ENCODE assay signal across 17 cellular contexts in the genomic region with DNA sequence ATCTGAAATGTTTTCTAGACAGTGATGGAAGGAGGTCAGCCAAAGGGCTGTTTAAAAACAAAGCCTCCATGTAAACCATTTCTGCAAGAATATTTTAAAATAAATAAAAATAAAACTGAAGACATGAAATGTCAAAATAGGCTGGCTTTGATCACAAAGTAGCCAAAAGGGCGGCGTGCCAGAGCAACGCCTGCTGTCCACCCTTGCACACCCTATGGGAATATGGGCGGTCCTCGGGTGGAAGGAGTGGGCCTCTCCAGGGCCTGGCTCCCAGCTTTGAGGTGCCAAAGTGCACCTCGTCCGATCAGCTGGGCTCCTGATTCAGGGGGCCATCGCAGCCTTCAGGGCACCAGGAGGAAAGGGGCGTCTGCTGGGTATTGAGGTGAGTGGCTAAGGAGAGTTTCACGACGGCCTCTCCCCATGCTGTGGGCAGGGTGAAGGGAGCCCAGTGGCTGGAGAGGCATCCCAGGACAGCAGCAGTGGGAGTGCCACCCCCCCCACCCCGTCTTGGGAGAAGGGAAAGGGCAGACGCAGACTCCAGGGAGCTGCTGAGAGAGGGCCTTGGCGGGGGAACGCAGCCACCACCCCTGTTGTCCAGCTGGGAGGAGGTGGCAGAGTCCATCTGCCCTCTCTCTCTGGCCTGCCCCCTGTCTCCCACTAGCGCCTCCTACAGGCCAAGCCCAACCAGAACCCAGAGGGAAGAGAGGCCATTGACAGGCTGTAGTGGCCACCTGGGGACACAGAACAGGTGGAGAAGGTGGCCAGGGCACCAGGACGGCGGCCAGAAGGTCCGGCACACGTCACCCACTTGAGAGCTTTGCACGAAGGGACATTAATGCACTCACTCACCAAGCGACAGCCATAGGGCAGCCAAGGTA. TPM values are rescaled to one million over a fixed set of nuclear protein-coding genes. Genes with fewer than 3 reads are reported as not detected.
DNase-seq lines count a peak whose midpoint lies in the region; ATAC-seq, FAIRE-seq and TF ChIP-seq lines count a peak whose summit lies in the region.
"Had no signal": no experiment of that assay in that cellular context is flagged by ENCODE, and none has a peak within 500 bp of the region (broad histone marks: within the 10 kb centered on the region; RNA-seq: fewer than 3 reads in every experiment).

No MANE protein-coding gene starts in this region.

- H3K9me1 ChIP-seq in IMR-90 (ENCODE audit: insufficient read depth, low read length): 0 out of 2 replicates have a peak, but pooled peaks cover 7% of the 10 kb centered on the region

- no TSS peak for BruUV-seq in IMR-90 (replicated peaks; lab: Mats Ljungman, UMichigan)

- no peak overlapping the region for H2BK12ac ChIP-seq in H1 (ENCODE audit: low read depth, low read length)

- POLR2A ChIA-PET in IMR-90 (lab: Charles Lee; ENCODE audit: unreplicated experiment) (no interaction called here), H1 (lab: Charles Lee; ENCODE audit: partially characterized antibody) (interaction anchor here (0.6 to 1.5 kb wide), 2 partner anchors 11 to 87 kb away, joined by 3 to 7 read pairs; partner anchors contain the start of gene HES6)

- H4K20me1 ChIP-seq in IMR-90 (ENCODE audit: insufficient read depth, low read length): no peaks in the 10 kb centered on the region
- H4K20me1 ChIP-seq in H1 (replicated peaks in 1 of 2; ENCODE audit: control insufficient read depth in 1 of 2, insufficient read depth in 2 of 2, low read length in 2 of 2): no peaks in the 10 kb centered on the region
- H4K20me1 ChIP-seq in neural progenitor cell (ENCODE audit: low read depth): no peaks in the 10 kb centered on the region

- H2BK15ac ChIP-seq in IMR-90 (ENCODE audit: low read depth, low read length) (no peak overlapping the region; the same call in 2 of the 3 replicates), H1 (ENCODE audit: low read length) (no peak overlapping the region; the same call in 1 of the 2 replicates)

- H3K9me3 ChIP-seq in IMR-90 (ENCODE audit: control insufficient read depth, insufficient read depth, low read length) (no peaks in the 10 kb centered on the region), H1 (ENCODE audit: insufficient read depth in 2 of 2, low read depth in 1 of 2, low read length in 1 of 2) (no peaks in the 10 kb centered on the region), neural progenitor cell (ENCODE audit: low read depth) (no peaks in the 10 kb centered on the region)
- H3K9me3 ChIP-seq: SJSA1 had no signal

- in situ Hi-C loops in IMR-90 (cut with MboI; ENCODE audit: low sequenced_read_pairs): no loop called here

- H3K27ac Mint-ChIP-seq in neural progenitor cell: no peak overlapping the region
- H3K27ac Mint-ChIP-seq in immature natural killer cell: no peak overlapping the region

- H3K9me3 Mint-ChIP-seq in neural progenitor cell: peaks cover 3% of the 10 kb centered on the region
- H3K9me3 Mint-ChIP-seq in immature natural killer cell: no peaks in the 10 kb centered on the region
- H3K9me3 Mint-ChIP-seq: IgD-negative memory B cell had no signal

- no peaks in the 10 kb centered on the region for H3K36me3 ChIP-seq in GM06990 (ENCODE audit: control insufficient read depth, insufficient read depth, low read length)
- no peaks in the 10 kb centered on the region for H3K36me3 ChIP-seq in IMR-90 (ENCODE audit: control insufficient read depth, insufficient read depth, low read length)
- H3K36me3 ChIP-seq in H1 (ENCODE audit: control insufficient read depth in 2 of 4, insufficient read depth in 4 of 4, low read length in 3 of 4): no peaks in the 10 kb centered on the region
- no peaks in the 10 kb centered on the region for H3K36me3 ChIP-seq in neural progenitor cell
- H3K36me3 ChIP-seq: SJSA1 had no signal

- no peak overlapping the region for H3K4me3 Mint-ChIP-seq in neural progenitor cell
- no peak overlapping the region for H3K4me3 Mint-ChIP-seq in immature natural killer cell
- H3K4me3 Mint-ChIP-seq: IgD-negative memory B cell had no signal

- peaks cover 1% of the 10 kb centered on the region; the same call in 1 of the 2 replicates for H3K23me2 ChIP-seq in H1 (ENCODE audit: low read depth, low read length)

- H3K27ac ChIP-seq in IMR-90 (ENCODE audit: insufficient read depth, low read length) (peak overlapping the region; percentile 6; the same call in 1 of the 2 replicates), H1 (ENCODE audit: low read depth, low read length) (no peak overlapping the region), neural progenitor cell (no peak overlapping the region)
- H3K27ac ChIP-seq: SJSA1 had no signal

- H3K4ac ChIP-seq in IMR-90 (ENCODE audit: low read depth, low read length) (no peak overlapping the region; the same call in 1 of the 2 replicates), H1 (replicated peaks; ENCODE audit: insufficient read length, low read depth, low read length) (no peak overlapping the region)

- H3K18ac ChIP-seq in IMR-90 (ENCODE audit: low read depth, low read length) (peak overlapping the region; percentile 7; the same call in 1 of the 2 replicates), H1 (ENCODE audit: extremely low read depth, low read length) (no peak overlapping the region)

- TF ChIP-seq CTCF in GM06990 (IDR thresholded peaks at IDR 0.05; ENCODE audit: insufficient read depth, low read length, poor library complexity, severe bottlenecking): peak; percentile 40
- peak; percentile 14; the same call in 1 of the 2 replicates for TF ChIP-seq CTCF in IMR-90 (conservative IDR thresholded peaks at IDR 0.05; ENCODE audit: low read depth, low read length)
- peak in 2 of 3 experiments; percentile 52 to 64; a peak in 3 of 4 replicates for TF ChIP-seq CTCF in H1 (IDR thresholded peaks at IDR 0.05; ENCODE audit: control extremely low read depth in 1 of 3, insufficient read depth in 1 of 3, low read depth in 1 of 3, low read length in 3 of 3)
- peak; percentile 20 for TF ChIP-seq CTCF in neural progenitor cell (IDR thresholded peaks at IDR 0.05)

- CTCF ChIA-PET in IMR-90 (lab: Yijun Ruan, JAX) (no interaction called here), H1 (lab: Charles Lee; ENCODE audit: partially characterized antibody) (interaction anchor here (0.6 to 6.4 kb wide), 7 partner anchors 12 to 53 kb away, joined by 3 to 72 read pairs (median 4); partner anchors contain the start of genes ESPNL and KLHL30)

- H3K4me1 ChIP-seq in IMR-90 (ENCODE audit: control insufficient read depth, insufficient read depth, low read length) (peaks cover 10% of the 10 kb centered on the region), H1 (replicated peaks in 1 of 4; ENCODE audit: control insufficient read depth in 3 of 4, insufficient read depth in 4 of 4, low read length in 3 of 4) (peaks cover 0 to 16% (median 8%) of the 10 kb centered on the region in 4 experiments; a peak in 6 of 7 replicates), neural progenitor cell (peaks cover 13% of the 10 kb centered on the region)
- H3K4me1 ChIP-seq: SJSA1 had no signal

- H3K27me3 Mint-ChIP-seq in neural progenitor cell (ENCODE audit: insufficient read depth, low read depth) (peaks cover 14% of the 10 kb centered on the region), immature natural killer cell (ENCODE audit: low read depth in 3 of 3) (peaks cover 0 to 3% (median 0%) of the 10 kb centered on the region in 3 donors)

- DNase-seq in GM06990 (ENCODE audit: extremely low read depth, insufficient read length) (no peak), IMR-90 (no peak), H1 (ENCODE audit: low read depth in 1 of 2, low spot score in 2 of 2) (no peak), neural progenitor cell (ENCODE audit: low spot score) (no peak), COLO829 (ENCODE audit: low spot score) (no peak), immature natural killer cell (no peak), NCI-H146 treated with DMSO at 0.1 percent for 48 hours (lab: John Stamatoyannopoulos, UW; ENCODE audit: unreplicated experiment) (no peak)
- DNase-seq: NCI-H1417; NCI-H226; stimulated activated CD4-positive, alpha-beta T cell treated with anti-CD3 and anti-CD28 coated beads, Interleukin-1b, Interleukin-23, amount 100 ng/mL, for 48 hours had no signal

- H3K4me3 ChIP-seq in GM06990 (replicated peaks; ENCODE audit: low read depth, low read length) (no peak overlapping the region), IMR-90 (ENCODE audit: insufficient read depth, low read depth, low read length) (no peak overlapping the region), H1 (ENCODE audit: extremely low read depth in 1 of 4, insufficient read depth in 2 of 4, low read depth in 3 of 4, low read length in 4 of 4) (no peak overlapping the region), neural progenitor cell (no peak overlapping the region)
- H3K4me3 ChIP-seq: SJSA1 had no signal

- no peak for TF ChIP-seq EP300 in H1 (IDR thresholded peaks at IDR 0.05; ENCODE audit: borderline replicate concordance in 1 of 2, low read depth in 2 of 2, low read length in 2 of 2)

- H4K8ac ChIP-seq in IMR-90 (ENCODE audit: low read depth in 2 of 2, low read length in 2 of 2) (no peak overlapping the region; a peak in 1 of 4 replicates), H1 (ENCODE audit: extremely low read depth, insufficient read depth, low read length) (no peak overlapping the region)

- H2AK5ac ChIP-seq in IMR-90 (ENCODE audit: low read depth, low read length) (peak overlapping the region; percentile 44; the same call in 1 of the 2 replicates), H1 (ENCODE audit: low read depth, low read length) (no peak overlapping the region)

- H4K91ac ChIP-seq in IMR-90 (ENCODE audit: insufficient read depth, low read depth, low read length): no peak overlapping the region
- no peak overlapping the region for H4K91ac ChIP-seq in H1 (replicated peaks; ENCODE audit: insufficient read length, low read length)

- intact Hi-C loops in IMR-90 (cut with micrococcal nuclease): no loop called here

- H2BK120ac ChIP-seq in IMR-90 (ENCODE audit: low read depth, low read length) (no peak overlapping the region), H1 (replicated peaks; ENCODE audit: low read depth, low read length) (no peak overlapping the region)

- H3K56ac ChIP-seq in IMR-90 (ENCODE audit: extremely low read depth, insufficient read depth, low read length) (no peak overlapping the region), H1 (replicated peaks; ENCODE audit: insufficient read length, low read depth, low read length) (no peak overlapping the region)

- 35% methylated on average over 7 of the region's 22 CpGs; no CpG with 5 or more reads in 1 of the 2 experiments for WGBS in IMR-90 (ENCODE audit: extremely low coverage in 2 of 2, insufficient read length in 1 of 2), 2 experiments
- WGBS in H1 (ENCODE audit: extremely low coverage in 1 of 2, insufficient coverage in 1 of 2, insufficient read length in 1 of 2, insufficient replicate concordance in 2 of 2, low coverage in 1 of 2, low lambda C conversion rate in 2 of 2, missing lambda C conversion rate in 1 of 2), 2 experiments: 87% methylated on average over 18 of the region's 22 CpGs; no CpG with 5 or more reads in 1 of the 2 experiments

- H2BK5ac ChIP-seq in IMR-90 (ENCODE audit: low read depth, low read length, poor library complexity, severe bottlenecking): no peak overlapping the region
- no peak overlapping the region for H2BK5ac ChIP-seq in H1 (ENCODE audit: low read depth, low read length)

- no peak overlapping the region for H4K5ac ChIP-seq in IMR-90 (ENCODE audit: low read depth, low read length)
- H4K5ac ChIP-seq in H1 (ENCODE audit: insufficient read length, low read depth, low read length): no peak overlapping the region

- H3K23ac ChIP-seq in IMR-90 (ENCODE audit: low read depth, low read length): no peak overlapping the region
- no peak overlapping the region for H3K23ac ChIP-seq in H1 (ENCODE audit: insufficient read length)

- TF ChIP-seq RAD21 in IMR-90 (IDR thresholded peaks at IDR 0.05; ENCODE audit: low read length): no peak
- peak; percentile 14 to 22; a peak in 2 of 4 replicates for TF ChIP-seq RAD21 in H1 (IDR thresholded peaks at IDR 0.05 in 1 of 2, conservative IDR thresholded peaks at IDR 0.05 in 1 of 2; ENCODE audit: low read depth in 2 of 2, low read length in 2 of 2)

- peaks cover 7% of the 10 kb centered on the region for H3F3A ChIP-seq in neural progenitor cell (ENCODE audit: low read depth)

- H3K79me2 ChIP-seq in H1 (ENCODE audit: control insufficient read depth in 1 of 2, insufficient read depth in 2 of 2, low read length in 2 of 2): no peaks in the 10 kb centered on the region
- H3K79me2 ChIP-seq in neural progenitor cell (ENCODE audit: low read depth): no peaks in the 10 kb centered on the region

- H3K4me2 ChIP-seq in IMR-90 (ENCODE audit: low read depth, low read length) (no peak overlapping the region), H1 (ENCODE audit: insufficient read depth in 1 of 2, low read depth in 2 of 2, low read length in 2 of 2) (no peak overlapping the region), neural progenitor cell (no peak overlapping the region)

- H2BK20ac ChIP-seq in IMR-90 (ENCODE audit: low read depth, low read length): no peak overlapping the region
- no peak overlapping the region for H2BK20ac ChIP-seq in H1 (ENCODE audit: low read length)

- dilution Hi-C loops in IMR-90 (cut with HindIII; ENCODE audit: low sequenced_read_pairs, unreplicated experiment): no loop called here

- H3K36me3 Mint-ChIP-seq in neural progenitor cell (no peaks in the 10 kb centered on the region), immature natural killer cell (no peaks in the 10 kb centered on the region)
- H3K36me3 Mint-ChIP-seq: IgD-negative memory B cell had no signal

- H3K79me1 ChIP-seq in IMR-90 (ENCODE audit: low read depth in 1 of 2, low read length in 2 of 2) (no peaks in the 10 kb centered on the region), H1 (ENCODE audit: low read depth, low read length) (no peaks in the 10 kb centered on the region)

- ATAC-seq in IMR-90 (ENCODE audit: low read depth): peak; percentile 21
- no peak for ATAC-seq in HG03280 (IDR thresholded peaks at IDR 0.05; ENCODE audit: unreplicated experiment)

- no peak for TF ChIP-seq POLR2A in IMR-90 (IDR thresholded peaks at IDR 0.05; ENCODE audit: low read depth, low read length)
- TF ChIP-seq POLR2A in H1 (IDR thresholded peaks at IDR 0.05; ENCODE audit: control extremely low read depth in 1 of 2, low read depth in 2 of 2, low read length in 2 of 2): no peak

- peaks cover 16% of the 10 kb centered on the region for H3K4me1 Mint-ChIP-seq in neural progenitor cell
- H3K4me1 Mint-ChIP-seq in immature natural killer cell: no peaks in the 10 kb centered on the region
- H3K4me1 Mint-ChIP-seq: IgD-negative memory B cell had no signal

- no peak overlapping the region for H2AK9ac ChIP-seq in IMR-90 (replicated peaks; ENCODE audit: low read depth, low read length, poor library complexity)

- peak overlapping the region; percentile 18 for H2AFZ ChIP-seq in IMR-90 (replicated peaks; ENCODE audit: low read length, poor library complexity)
- no peak overlapping the region for H2AFZ ChIP-seq in H1 (ENCODE audit: low read length)
- no peak overlapping the region for H2AFZ ChIP-seq in neural progenitor cell (replicated peaks)

- no peak for FAIRE-seq in H1 (lab: Jason Lieb, UNC)
- FAIRE-seq: G401.6, TTC549 had no signal

- no peak overlapping the region for H3K9ac ChIP-seq in IMR-90 (ENCODE audit: low read depth, low read length)
- no peak overlapping the region for H3K9ac ChIP-seq in H1 (replicated peaks in 1 of 4; ENCODE audit: extremely low read depth in 1 of 4, low read depth in 3 of 4, low read length in 3 of 4)
- no peak overlapping the region for H3K9ac ChIP-seq in neural progenitor cell

- H3K14ac ChIP-seq in IMR-90 (replicated peaks; ENCODE audit: low read depth, low read length) (no peak overlapping the region), H1 (ENCODE audit: insufficient read length) (no peak overlapping the region)

- no peaks in the 10 kb centered on the region for H3K27me3 ChIP-seq in GM06990 (replicated peaks; ENCODE audit: control insufficient read depth, insufficient read depth, low read length)
- H3K27me3 ChIP-seq in IMR-90 (ENCODE audit: control insufficient read depth, insufficient read depth, low read length): no peaks in the 10 kb centered on the region
- peaks cover 0 to 12% (median 8%) of the 10 kb centered on the region in 4 experiments; a peak in 5 of 7 replicates for H3K27me3 ChIP-seq in H1 (replicated peaks in 1 of 4; ENCODE audit: control insufficient read depth in 3 of 4, extremely low read depth in 1 of 4, insufficient read depth in 3 of 4, low read length in 3 of 4)
- peaks cover 15% of the 10 kb centered on the region for H3K27me3 ChIP-seq in neural progenitor cell
- H3K27me3 ChIP-seq: SJSA1 had no signal

RNA-seq across cellular contexts. Expression of gene ERFE, which starts 5.7 kb away (rescaled TPM):
- 0.56 and 1.3 TPM in 2 replicates for total RNA-seq in IMR-90 (2012; rRNA removed)
- 3.5 and 3.8 TPM in 2 replicates for polyA plus RNA-seq in IMR-90 (2012; rRNA removed)
- polyA plus RNA-seq in IMR-90 (2012; cell fraction: cytosol; rRNA removed): 1.3 and 5.0 TPM in 2 replicates
- 6.8 and 8.6 TPM in 2 replicates for polyA plus RNA-seq in IMR-90 (2012; cell fraction: nucleus; rRNA removed; ENCODE audit: low replicate concordance)
- total RNA-seq in H1 (2021; fragmentation: NEBNext Ultra II Directional; extraction: Animal tissue kit (Norgen Biotek cat#: 25700)): 1.8 and 2.5 TPM in 2 replicates
- 3.6 and 5.1 TPM in 2 replicates for polyA plus RNA-seq in H1 (2011; rRNA removed)
- polyA plus RNA-seq in H1 (2011; cell fraction: cytosol; rRNA removed): 4.8 TPM
- 10.3 TPM for polyA plus RNA-seq in H1 (2011; cell fraction: nucleus; rRNA removed)
- polyA plus RNA-seq in H1 (2012, experiment 1 of 2): 2.8 to 3.5 TPM (median 2.8 TPM) in 4 replicates
- polyA plus RNA-seq in H1 (2012, experiment 2 of 2): 3.2 TPM
- 3.1 TPM for polyA plus RNA-seq in H1 (2013, experiment 1 of 2)
- 2.8 TPM for polyA plus RNA-seq in H1 (2013, experiment 2 of 2)
- 1.1 and 1.3 TPM in 2 replicates for polyA minus RNA-seq in H1 (2011; rRNA and poly(A)+ RNA removed)
- polyA minus RNA-seq in H1 (2011; cell fraction: cytosol; rRNA and poly(A)+ RNA removed): 2.8 TPM
- polyA minus RNA-seq in H1 (2011; cell fraction: nucleus; rRNA and poly(A)+ RNA removed): 1.4 TPM
- 0.09 TPM in 1 of 2 replicates, not detected in the other for total RNA-seq in neural progenitor cell (ENCODE audit: low replicate concordance)
- 1 to 10 TPM; 4.6 to 6.2 (median 5.7) TPM for polyA plus RNA-seq in immature natural killer cell
- polyA plus RNA-seq: IgD-negative memory B cell had no signal

RNA-seq across cellular contexts. Expression of gene KLHL30, which starts 14.6 kb away (rescaled TPM):
- total RNA-seq in IMR-90 (2012; rRNA removed) (under 0.01 TPM in 1 of 2 replicates, not detected in the other), neural progenitor cell (ENCODE audit: low replicate concordance) (0.06 TPM in 1 of 2 replicates, not detected in the other)
- polyA plus RNA-seq in IMR-90 (2012; rRNA removed) (0.03 TPM in 2 replicates), H1 (2011; rRNA removed) (0.03 TPM in 1 of 2 replicates, not detected in the other), immature natural killer cell (not detected)
- polyA plus RNA-seq in IMR-90 (2012; cell fraction: cytosol; rRNA removed): 0.02 and 0.08 TPM in 2 replicates
- 0.06 and 0.14 TPM in 2 replicates for polyA plus RNA-seq in IMR-90 (2012; cell fraction: nucleus; rRNA removed; ENCODE audit: low replicate concordance)
- total RNA-seq in H1 (2021; fragmentation: NEBNext Ultra II Directional; extraction: Animal tissue kit (Norgen Biotek cat#: 25700)): 0.08 TPM in 1 of 2 replicates, not detected in the other
- 0.01 TPM for polyA plus RNA-seq in H1 (2011; cell fraction: cytosol; rRNA removed)
- 0.07 TPM for polyA plus RNA-seq in H1 (2011; cell fraction: nucleus; rRNA removed)
- polyA plus RNA-seq in H1 (2012, experiment 1 of 2): not detected in 4 replicates
- polyA plus RNA-seq in H1 (2012, experiment 2 of 2): not detected
- polyA plus RNA-seq in H1 (2013, experiment 1 of 2): not detected
- not detected for polyA plus RNA-seq in H1 (2013, experiment 2 of 2)
- polyA minus RNA-seq in H1 (2011; rRNA and poly(A)+ RNA removed): not detected in 2 replicates
- not detected for polyA minus RNA-seq in H1 (2011; cell fraction: cytosol; rRNA and poly(A)+ RNA removed)
- not detected for polyA minus RNA-seq in H1 (2011; cell fraction: nucleus; rRNA and poly(A)+ RNA removed)
- total RNA-seq: cerebellum, temporal lobe had no signal
- polyA plus RNA-seq: IgD-negative memory B cell had no signal

RNA-seq across cellular contexts. Expression of gene ILKAP, which starts 50.4 kb away (rescaled TPM):
- total RNA-seq in IMR-90 (2012; rRNA removed) (13.3 and 15.3 TPM in 2 replicates), neural progenitor cell (ENCODE audit: low replicate concordance) (19.0 and 24.7 TPM in 2 replicates)
- polyA plus RNA-seq in IMR-90 (2012; rRNA removed) (44.2 and 44.4 TPM in 2 replicates), H1 (2011; rRNA removed) (23.5 and 29.4 TPM in 2 replicates), immature natural killer cell (10 to 100 TPM; 59.2 to 82.8 (median 59.3) TPM)
- 23.3 and 46.0 TPM in 2 replicates for polyA plus RNA-seq in IMR-90 (2012; cell fraction: cytosol; rRNA removed)
- polyA plus RNA-seq in IMR-90 (2012; cell fraction: nucleus; rRNA removed; ENCODE audit: low replicate concordance): 79.8 and 140 TPM in 2 replicates
- total RNA-seq in H1 (2021; fragmentation: NEBNext Ultra II Directional; extraction: Animal tissue kit (Norgen Biotek cat#: 25700)): 30.4 and 33.8 TPM in 2 replicates
- 35.7 TPM for polyA plus RNA-seq in H1 (2011; cell fraction: cytosol; rRNA removed)
- polyA plus RNA-seq in H1 (2011; cell fraction: nucleus; rRNA removed): 41.3 TPM
- 23.2 to 32.3 TPM (median 29.4 TPM) in 4 replicates for polyA plus RNA-seq in H1 (2012, experiment 1 of 2)
- 29.2 TPM for polyA plus RNA-seq in H1 (2012, experiment 2 of 2)
- polyA plus RNA-seq in H1 (2013, experiment 1 of 2): 23.9 TPM
- 24.4 TPM for polyA plus RNA-seq in H1 (2013, experiment 2 of 2)
- polyA minus RNA-seq in H1 (2011; rRNA and poly(A)+ RNA removed): 23.3 and 23.4 TPM in 2 replicates
- polyA minus RNA-seq in H1 (2011; cell fraction: cytosol; rRNA and poly(A)+ RNA removed): 7.9 TPM
- polyA minus RNA-seq in H1 (2011; cell fraction: nucleus; rRNA and poly(A)+ RNA removed): 37.9 TPM

RNA-seq across cellular contexts. Expression of gene ESPNL, which starts 52.9 kb away (rescaled TPM):
- 1.4 and 2.0 TPM in 2 replicates for total RNA-seq in IMR-90 (2012; rRNA removed)
- 2.0 and 2.6 TPM in 2 replicates for polyA plus RNA-seq in IMR-90 (2012; rRNA removed)
- 3.2 and 3.7 TPM in 2 replicates for polyA plus RNA-seq in IMR-90 (2012; cell fraction: cytosol; rRNA removed)
- 2.9 and 9.5 TPM in 2 replicates for polyA plus RNA-seq in IMR-90 (2012; cell fraction: nucleus; rRNA removed; ENCODE audit: low replicate concordance)
- 1.3 and 1.8 TPM in 2 replicates for total RNA-seq in H1 (2021; fragmentation: NEBNext Ultra II Directional; extraction: Animal tissue kit (Norgen Biotek cat#: 25700))
- polyA plus RNA-seq in H1 (2011; rRNA removed): 0.68 and 1.6 TPM in 2 replicates
- polyA plus RNA-seq in H1 (2011; cell fraction: cytosol; rRNA removed): 1.3 TPM
- 2.8 TPM for polyA plus RNA-seq in H1 (2011; cell fraction: nucleus; rRNA removed)
- polyA plus RNA-seq in H1 (2012, experiment 1 of 2): 0.54 to 1.2 TPM (median 0.82 TPM) in 4 replicates
- 0.66 TPM for polyA plus RNA-seq in H1 (2012, experiment 2 of 2)
- polyA plus RNA-seq in H1 (2013, experiment 1 of 2): 0.75 TPM
- 0.64 TPM for polyA plus RNA-seq in H1 (2013, experiment 2 of 2)
- polyA minus RNA-seq in H1 (2011; rRNA and poly(A)+ RNA removed): 0.15 and 0.60 TPM in 2 replicates
- polyA minus RNA-seq in H1 (2011; cell fraction: cytosol; rRNA and poly(A)+ RNA removed): 0.73 TPM
- polyA minus RNA-seq in H1 (2011; cell fraction: nucleus; rRNA and poly(A)+ RNA removed): 1.2 TPM
- total RNA-seq in neural progenitor cell (ENCODE audit: low replicate concordance): 0.58 and 0.59 TPM in 2 replicates
- polyA plus RNA-seq in immature natural killer cell: not detected
